In the genomic region with DNA sequence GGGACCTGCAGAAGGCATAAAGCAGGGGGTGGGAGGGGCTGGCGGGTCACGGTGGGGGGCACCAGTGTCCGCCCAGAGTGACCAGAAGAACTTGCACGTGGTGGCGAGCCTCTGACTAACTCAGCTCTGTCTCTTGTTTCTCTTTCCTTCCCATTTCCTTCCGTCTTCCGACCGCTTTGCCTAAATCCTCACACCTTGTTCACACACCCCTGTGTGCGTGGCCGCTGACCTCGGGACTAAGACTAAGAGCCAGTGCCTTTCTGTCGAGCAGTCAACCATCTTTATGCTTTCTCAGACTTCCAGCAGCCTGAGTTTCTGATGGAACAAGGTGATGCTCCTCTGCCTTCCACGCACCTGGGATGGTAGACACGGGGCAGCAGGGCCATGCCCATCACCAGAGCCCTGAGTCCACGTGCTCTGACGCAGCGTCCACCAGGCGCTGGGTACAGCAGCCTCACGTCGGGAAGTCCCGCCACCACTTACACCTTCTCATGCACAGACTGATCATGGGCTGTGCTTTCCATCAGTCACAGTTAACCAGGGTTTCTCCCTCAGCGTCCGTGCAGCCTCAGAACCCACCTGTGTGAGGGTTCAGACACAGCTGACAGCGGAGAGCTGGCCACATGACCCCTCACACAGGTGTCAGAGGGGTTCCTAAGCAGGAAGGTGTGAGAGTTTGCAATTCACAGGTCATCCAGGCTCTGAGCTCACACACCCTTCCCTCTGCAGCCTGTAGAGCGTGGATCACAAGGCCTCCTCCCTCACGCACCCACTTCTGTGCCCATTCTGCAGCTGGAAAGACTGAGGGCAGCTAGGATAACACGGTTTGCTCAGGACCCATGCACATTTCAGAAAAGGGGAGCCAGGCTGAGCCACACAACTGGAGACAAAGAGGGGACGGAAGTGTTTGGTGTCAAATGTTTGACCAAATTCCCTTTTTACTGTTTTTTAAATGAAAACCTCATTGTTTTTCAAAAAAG, we compare ENCODE assay signal across 17 cellular contexts.
"Had no signal": no experiment of that assay in that cellular context is flagged by ENCODE, and none has a peak within 500 bp of the region (broad histone marks: within the 10 kb centered on the region; RNA-seq: fewer than 3 reads in every experiment).

No MANE protein-coding gene starts in this region.

- H3K27ac Mint-ChIP-seq: activated naive CD4-positive, alpha-beta T cell treated with anti-CD3 and anti-CD28 coated beads, Interleukin-2, amount 50 U/mL, for 72 hours; memory B cell had no signal

- H3K9me3 ChIP-seq: adrenal gland, neutrophil, pancreas, thyroid gland had no signal

- H3K27ac ChIP-seq: adrenal gland, neutrophil, pancreas, thyroid gland had no signal

- H3K4me3 Mint-ChIP-seq: activated T-cell treated with anti-CD3 and anti-CD28 coated beads, Interleukin-2, amount 50 U/mL, for 4 hours; memory B cell had no signal

- H3K27me3 Mint-ChIP-seq: memory B cell had no signal

- H3K4me3 ChIP-seq: adrenal gland, pancreas, thyroid gland had no signal

- H3K27me3 ChIP-seq: adrenal gland, neutrophil, pancreas, thyroid gland had no signal

- H3K9me3 Mint-ChIP-seq: activated naive CD4-positive, alpha-beta T cell treated with anti-CD3 and anti-CD28 coated beads, Interleukin-2, amount 50 U/mL, for 72 hours; memory B cell had no signal

- DNase-seq: activated CD4-positive, alpha-beta T cell treated with anti-CD3 and anti-CD28 coated beads, Interleukin-2, amount 50 U/mL, for 1 hour; activated CD8-positive, alpha-beta memory T cell treated with anti-CD3 and anti-CD28 coated beads, Interleukin-2, amount 50 U/mL, for 4 hours; activated T-cell treated with anti-CD3 and anti-CD28 coated beads, Interleukin-2, amount 50 U/mL, for 4 hours; adrenal gland; dermis blood vessel endothelial cell; effector memory CD4-positive, alpha-beta T cell; hypothalamus; islet precursor cell; stimulated activated CD4-positive, alpha-beta T cell treated with anti-CD3 and anti-CD28 coated beads, Interleukin-12 subunit alpha, Interleukin-12 subunit beta, amount 100 ng/mL, for 4 hours; stimulated activated CD4-positive, alpha-beta T cell treated with anti-CD3 and anti-CD28 coated beads, Interleukin-2, amount 100 ng/mL, for 24 hours; stimulated activated naive CD4-positive, alpha-beta T cell treated with Interleukin-2 at 50 U/mL for 16 hours; T1000; thyroid gland had no signal

- ATAC-seq: activated naive CD4-positive, alpha-beta T cell treated with anti-CD3 and anti-CD28 coated beads, Interleukin-2, amount 50 U/mL, for 72 hours; activated T-cell treated with anti-CD3 and anti-CD28 coated beads, Interleukin-2, amount 50 U/mL, for 4 hours; pancreas had no signal

- H3K4me1 ChIP-seq: pancreas had no signal
